Comparison of ENCODE assay signal across 21 cellular contexts in genomic region chr12:21659383-21659782, GRCh38. TPM values are rescaled to one million over a fixed set of nuclear protein-coding genes. Genes with fewer than 3 reads are reported as not detected.
DNase-seq lines count a peak whose midpoint lies in the region; ATAC-seq, FAIRE-seq and TF ChIP-seq lines count a peak whose summit lies in the region.
"Had no signal": no experiment of that assay in that cellular context is flagged by ENCODE, and none has a peak within 500 bp of the region (broad histone marks: within the 10 kb centered on the region; RNA-seq: fewer than 3 reads in every experiment).

No MANE protein-coding gene starts in this region.

- H3K36me3 Mint-ChIP-seq in natural killer cell = no peaks in the 10 kb centered on the region
- H3K36me3 Mint-ChIP-seq in natural killer cell treated with Interleukin-12 subunit alpha and Interleukin-12 subunit beta and Interleukin-15 and Interleukin-18, amount 100 ng/mL, for 72 hours = peaks cover 16% of the 10 kb centered on the region
- peaks cover 9% of the 10 kb centered on the region for H3K36me3 Mint-ChIP-seq in type B pancreatic cell
- H3K36me3 Mint-ChIP-seq in activated naive CD4-positive, alpha-beta T cell treated with anti-CD3 and anti-CD28 coated beads for 36 hours (ENCODE audit: low read depth) = peaks cover 23% of the 10 kb centered on the region

- H3K36me3 ChIP-seq in Karpas-422 (ENCODE audit: insufficient read depth, low read length) = peaks cover 23% of the 10 kb centered on the region
- no peaks in the 10 kb centered on the region for H3K36me3 ChIP-seq in bronchial epithelial cell (ENCODE audit: control insufficient read depth, insufficient read depth, low read length)
- H3K36me3 ChIP-seq: Peyer's patch had no signal

- TF ChIP-seq CTCF in natural killer cell (IDR thresholded peaks at IDR 0.05) (no peak), bronchial epithelial cell (IDR thresholded peaks at IDR 0.05; ENCODE audit: insufficient read depth, low read length, severe bottlenecking) (peak; percentile 20), type B pancreatic cell (conservative IDR thresholded peaks at IDR 0.05) (peak; percentile 58)

- no peaks in the 10 kb centered on the region for H3K9me3 ChIP-seq in Karpas-422 (ENCODE audit: low read length)
- H3K9me3 ChIP-seq: Peyer's patch, thyroid gland had no signal

- CTCF ChIA-PET in activated naive CD4-positive, alpha-beta T cell treated with anti-CD3 and anti-CD28 coated beads for 36 hours (lab: Charles Lee) = interaction anchor here (0.7 to 3.2 kb wide), 3 partner anchors 18 to 218 kb away, joined by 3 to 28 read pairs (median 11); no protein-coding TSS in a partner anchor

- no peak overlapping the region for H2AFZ ChIP-seq in Karpas-422 (ENCODE audit: low read length)

- intact Hi-C loops in natural killer cell (cut with micrococcal nuclease) = no loop called here
- intact Hi-C loops in activated naive CD4-positive, alpha-beta T cell treated with anti-CD3 and anti-CD28 coated beads for 36 hours (cut with micrococcal nuclease) = loop anchor here (10.0 kb wide), 1 partner anchor 965 kb away; the partner anchor contains the start of gene ETNK1

- H3K27ac Mint-ChIP-seq in natural killer cell (no peak overlapping the region), type B pancreatic cell (no peak overlapping the region)
- no peak overlapping the region for H3K27ac Mint-ChIP-seq in natural killer cell treated with Interleukin-12 subunit alpha and Interleukin-12 subunit beta and Interleukin-15 and Interleukin-18, amount 100 ng/mL, for 72 hours
- H3K27ac Mint-ChIP-seq in activated naive CD4-positive, alpha-beta T cell treated with anti-CD3 and anti-CD28 coated beads for 36 hours = no peak overlapping the region

- FAIRE-seq in bronchial epithelial cell (lab: Jason Lieb, UNC) = no peak
- FAIRE-seq: colon had no signal

- no peak overlapping the region for H3K9ac ChIP-seq in Karpas-422 (ENCODE audit: low read length)

- DNase-seq in natural killer cell = no peak
- DNase-seq in natural killer cell treated with Interleukin-12 subunit alpha and Interleukin-12 subunit beta and Interleukin-15 and Interleukin-18, amount 100 ng/mL, for 72 hours (ENCODE audit: low spot score) = no peak
- DNase-seq in Karpas-422 = peak; percentile 56
- no peak for DNase-seq in bronchial epithelial cell (ENCODE audit: low read depth)
- no peak for DNase-seq in type B pancreatic cell (ENCODE audit: extremely low spot score, unreplicated experiment)
- DNase-seq in NCI-H2081 treated with DMSO at 0.1 percent for 48 hours (lab: John Stamatoyannopoulos, UW) = no peak
- no peak for DNase-seq in NCI-H2029 (lab: John Stamatoyannopoulos, UW)
- no peak for DNase-seq in activated naive CD4-positive, alpha-beta T cell treated with anti-CD3 and anti-CD28 coated beads for 36 hours
- DNase-seq: activated CD4-positive, alpha-beta T cell treated with anti-CD3 and anti-CD28 coated beads, Interleukin-2, amount 10 ng/mL, durations not matched to agents 7 days and 5 days; amniotic stem cell; hypothalamus; NCI-H1092; NCI-H446; Peyer's patch; retina; thyroid gland had no signal

- H3K4me3 Mint-ChIP-seq in natural killer cell = peak overlapping the region; percentile 32
- H3K4me3 Mint-ChIP-seq in natural killer cell treated with Interleukin-12 subunit alpha and Interleukin-12 subunit beta and Interleukin-15 and Interleukin-18, amount 100 ng/mL, for 72 hours = no peak overlapping the region
- H3K4me3 Mint-ChIP-seq in type B pancreatic cell = peak overlapping the region; percentile 99
- no peak overlapping the region for H3K4me3 Mint-ChIP-seq in activated naive CD4-positive, alpha-beta T cell treated with anti-CD3 and anti-CD28 coated beads for 36 hours

- H3K27me3 Mint-ChIP-seq in natural killer cell (ENCODE audit: low read depth in 2 of 2) (peaks cover 3 to 7% of the 10 kb centered on the region in 2 donors), type B pancreatic cell (peaks cover 34% of the 10 kb centered on the region)
- peaks cover 0 to 2% of the 10 kb centered on the region in 2 donors for H3K27me3 Mint-ChIP-seq in natural killer cell treated with Interleukin-12 subunit alpha and Interleukin-12 subunit beta and Interleukin-15 and Interleukin-18, amount 100 ng/mL, for 72 hours
- H3K27me3 Mint-ChIP-seq in activated naive CD4-positive, alpha-beta T cell treated with anti-CD3 and anti-CD28 coated beads for 36 hours (ENCODE audit: low read depth) = no peaks in the 10 kb centered on the region

- H3K4me2 ChIP-seq in Karpas-422 (ENCODE audit: low read depth, low read length, poor library complexity, severe bottlenecking) = no peak overlapping the region

- no peaks in the 10 kb centered on the region for H3K9me3 Mint-ChIP-seq in natural killer cell
- no peaks in the 10 kb centered on the region for H3K9me3 Mint-ChIP-seq in natural killer cell treated with Interleukin-12 subunit alpha and Interleukin-12 subunit beta and Interleukin-15 and Interleukin-18, amount 100 ng/mL, for 72 hours
- no peaks in the 10 kb centered on the region for H3K9me3 Mint-ChIP-seq in type B pancreatic cell
- no peaks in the 10 kb centered on the region for H3K9me3 Mint-ChIP-seq in activated naive CD4-positive, alpha-beta T cell treated with anti-CD3 and anti-CD28 coated beads for 36 hours
- H3K9me3 Mint-ChIP-seq: activated CD4-positive, alpha-beta T cell treated with anti-CD3 and anti-CD28 coated beads, Interleukin-2, amount 10 ng/mL, durations not matched to agents 7 days and 5 days; naive thymus-derived CD8-positive, alpha-beta T cell; T-helper 1 cell treated with Interleukin-12 subunit alpha and Interleukin-12 subunit beta and Interleukin-4 antibody, amounts not matched to agents 30 μg/mL and 1 μg/mL, for 36 hours had no signal

- no peak for ATAC-seq in natural killer cell
- ATAC-seq in natural killer cell treated with Interleukin-12 subunit alpha and Interleukin-12 subunit beta and Interleukin-15 and Interleukin-18, amount 100 ng/mL, for 72 hours = no peak
- ATAC-seq: left lobe of liver; naive thymus-derived CD8-positive, alpha-beta T cell had no signal

- H3K4me1 ChIP-seq in Karpas-422 (ENCODE audit: low read length) = peaks cover 23% of the 10 kb centered on the region

- no peaks in the 10 kb centered on the region for H3K9me2 ChIP-seq in Karpas-422 (replicated peaks; ENCODE audit: insufficient read depth, low read length)

- peaks cover 35 to 37% of the 10 kb centered on the region in 2 donors for H3K4me1 Mint-ChIP-seq in natural killer cell
- H3K4me1 Mint-ChIP-seq in natural killer cell treated with Interleukin-12 subunit alpha and Interleukin-12 subunit beta and Interleukin-15 and Interleukin-18, amount 100 ng/mL, for 72 hours (ENCODE audit: low read depth in 2 of 2) = peaks cover 19 to 31% of the 10 kb centered on the region in 2 donors
- no peaks in the 10 kb centered on the region for H3K4me1 Mint-ChIP-seq in type B pancreatic cell (ENCODE audit: unreplicated experiment)
- peaks cover 44% of the 10 kb centered on the region for H3K4me1 Mint-ChIP-seq in activated naive CD4-positive, alpha-beta T cell treated with anti-CD3 and anti-CD28 coated beads for 36 hours (ENCODE audit: low read depth)

- H3K27ac ChIP-seq in Karpas-422 (ENCODE audit: low read length) = no peak overlapping the region
- H3K27ac ChIP-seq: Peyer's patch, thyroid gland had no signal

- H4K20me1 ChIP-seq in Karpas-422 (ENCODE audit: insufficient read depth, low read depth, low read length) = peaks cover 15% of the 10 kb centered on the region; the same call in 1 of the 2 replicates

- H3K4me3 ChIP-seq in Karpas-422 (ENCODE audit: low read length) = no peak overlapping the region
- no peak overlapping the region for H3K4me3 ChIP-seq in bronchial epithelial cell (ENCODE audit: low read depth, low read length)
- H3K4me3 ChIP-seq: Peyer's patch, thyroid gland had no signal

- peaks cover 36% of the 10 kb centered on the region for H3K79me2 ChIP-seq in Karpas-422 (ENCODE audit: low read length)

- H3K27me3 ChIP-seq in Karpas-422 (ENCODE audit: low read length) (no peaks in the 10 kb centered on the region), bronchial epithelial cell (ENCODE audit: control insufficient read depth, insufficient read depth, low read length) (no peaks in the 10 kb centered on the region)
- H3K27me3 ChIP-seq: thyroid gland had no signal

RNA-seq across cellular contexts. Expression of gene LDHB, which starts 1.7 kb away (rescaled TPM):
- total RNA-seq in natural killer cell = 100 to 1,000 TPM; 116 to 167 (median 125) TPM
- total RNA-seq in natural killer cell treated with Interleukin-12 subunit alpha and Interleukin-12 subunit beta and Interleukin-15 and Interleukin-18, amount 100 ng/mL, for 72 hours = 100 to 1,000 TPM; 590 to 705 TPM
- 848 and 1,058 TPM in 2 replicates for total RNA-seq in Karpas-422 (2014; rRNA removed; shearing (Covaris generic); ENCODE audit: low replicate concordance)
- 471 and 1,083 TPM in 2 replicates for total RNA-seq in bronchial epithelial cell
- total RNA-seq in type B pancreatic cell (ENCODE audit: low replicate concordance) = 798 and 848 TPM in 2 replicates
- total RNA-seq in activated naive CD4-positive, alpha-beta T cell treated with anti-CD3 and anti-CD28 coated beads for 36 hours = 1,000 to 10,000 TPM; 2,296 to 2,461 TPM

RNA-seq across cellular contexts. Expression of gene GYS2, which starts 54.7 kb away (rescaled TPM):
- total RNA-seq in natural killer cell (not detected), bronchial epithelial cell (0.26 TPM in 1 of 2 replicates, not detected in the other), type B pancreatic cell (ENCODE audit: low replicate concordance) (0.26 TPM in 1 of 2 replicates, not detected in the other)
- total RNA-seq in natural killer cell treated with Interleukin-12 subunit alpha and Interleukin-12 subunit beta and Interleukin-15 and Interleukin-18, amount 100 ng/mL, for 72 hours = not detected
- total RNA-seq in Karpas-422 (2014; rRNA removed; shearing (Covaris generic); ENCODE audit: low replicate concordance) = not detected in 2 replicates
- total RNA-seq in activated naive CD4-positive, alpha-beta T cell treated with anti-CD3 and anti-CD28 coated beads for 36 hours = not detected
- total RNA-seq: activated CD4-positive, alpha-beta T cell treated with anti-CD3 and anti-CD28 coated beads, Interleukin-2, amount 10 ng/mL, durations not matched to agents 7 days and 5 days; HT1080; Peyer's patch; thyroid gland had no signal

Comparison
In these comparisons a context has a peak if more than half of its experiments do, and no peak if none do; other contexts are left out.
1. H3K4me3 Mint-ChIP-seq: peak in natural killer cell (single experiment) and type B pancreatic cell (single experiment); none in natural killer cell treated with Interleukin-12 subunit alpha and Interleukin-12 subunit beta and Interleukin-15 and Interleukin-18, amount 100 ng/mL, for 72 hours (single experiment) and activated naive CD4-positive, alpha-beta T cell treated with anti-CD3 and anti-CD28 coated beads for 36 hours (single experiment).